Comparison of ENCODE assay signal across 8 cellular contexts in the genomic region with DNA sequence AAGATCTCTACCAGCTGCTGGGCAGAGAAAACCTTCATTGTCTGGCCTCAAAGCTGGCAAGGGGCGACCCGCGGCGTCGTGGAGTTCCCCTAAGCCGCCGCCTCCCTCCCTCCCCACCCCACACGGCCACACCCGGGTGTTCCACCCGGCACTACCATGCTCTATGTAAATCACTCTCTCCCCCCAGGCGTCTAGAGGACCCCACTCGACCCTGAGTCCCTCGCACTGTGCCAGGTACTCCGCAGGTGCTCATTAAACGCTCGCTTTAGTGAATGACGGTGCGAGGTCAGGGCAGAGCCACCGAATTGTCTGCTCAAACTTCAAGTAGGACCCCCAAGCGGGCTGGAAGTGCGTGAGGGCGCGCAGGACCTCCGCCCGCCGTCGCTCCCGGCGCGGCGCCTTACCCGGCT. TPM values are rescaled to one million over a fixed set of nuclear protein-coding genes. Genes with fewer than 3 reads are reported as not detected.
DNase-seq lines count a peak whose midpoint lies in the region; ATAC-seq and TF ChIP-seq lines count a peak whose summit lies in the region.

No MANE protein-coding gene starts in this region.

- DNase-seq in AG09309 (ENCODE audit: low read depth), result no peak
- DNase-seq in activated CD4-positive, alpha-beta T cell treated with anti-CD3 and anti-CD28 coated beads for 1 hour, result peak; percentile 60
- no peak for DNase-seq in dorsolateral prefrontal cortex
- DNase-seq in suprapubic skin (ENCODE audit: low spot score in 2 of 2), result no peak
- DNase-seq in NCI-H774 (lab: John Stamatoyannopoulos, UW), result no peak

- H3K9me3 ChIP-seq in muscle layer of duodenum (ENCODE audit: control insufficient read depth in 1 of 2, low read length in 2 of 2) (peaks cover 1 to 5% of the 10 kb centered on the region in 2 donors), suprapubic skin (no peaks in the 10 kb centered on the region)

- TF ChIP-seq POLR2A in suprapubic skin (IDR thresholded peaks at IDR 0.05), result no peak

- H3K27ac ChIP-seq in dorsolateral prefrontal cortex (peak overlapping the region in 42 of 59 donors; percentile 18 to 91 (median 74)), muscle layer of duodenum (ENCODE audit: low read length) (peak overlapping the region; percentile 49), suprapubic skin (peak overlapping the region; percentile 90)

- ATAC-seq in GM19328 (IDR thresholded peaks at IDR 0.05; ENCODE audit: unreplicated experiment), result peak; percentile 33
- ATAC-seq in HG03460 (IDR thresholded peaks at IDR 0.05; ENCODE audit: unreplicated experiment), result peak; percentile 31

- H3K27me3 ChIP-seq in dorsolateral prefrontal cortex, result no peaks in the 10 kb centered on the region
- H3K27me3 ChIP-seq in muscle layer of duodenum (ENCODE audit: low read depth, low read length), result no peaks in the 10 kb centered on the region
- no peaks in the 10 kb centered on the region for H3K27me3 ChIP-seq in suprapubic skin

- H3K4me3 ChIP-seq in AG09309 (ENCODE audit: control insufficient read depth, low read depth, low read length), result peak overlapping the region; percentile 46
- peak overlapping the region; percentile 38 to 86 (median 76) for H3K4me3 ChIP-seq in dorsolateral prefrontal cortex
- H3K4me3 ChIP-seq in muscle layer of duodenum (ENCODE audit: low read depth in 1 of 2, low read length in 2 of 2), result peak overlapping the region; percentile 67 to 75
- peak overlapping the region; percentile 84 for H3K4me3 ChIP-seq in suprapubic skin

- TF ChIP-seq CTCF in AG09309 (IDR thresholded peaks at IDR 0.05; ENCODE audit: control insufficient read depth, insufficient read depth, low read depth, low read length, missing control alignments), result no peak
- no peak for TF ChIP-seq CTCF in dorsolateral prefrontal cortex (IDR thresholded peaks at IDR 0.05 in 54 of 56, conservative IDR thresholded peaks at IDR 0.05 in 2 of 56; ENCODE audit: low read depth in 1 of 56, partially characterized antibody in 56 of 56)
- TF ChIP-seq CTCF in suprapubic skin (IDR thresholded peaks at IDR 0.05), result no peak

- H3K4me1 ChIP-seq in muscle layer of duodenum (ENCODE audit: control insufficient read depth in 1 of 2, insufficient read depth in 2 of 2, low read length in 2 of 2), result peaks cover 5 to 17% of the 10 kb centered on the region in 2 donors
- peaks cover 45% of the 10 kb centered on the region for H3K4me1 ChIP-seq in suprapubic skin

- H3K36me3 ChIP-seq in muscle layer of duodenum (ENCODE audit: control insufficient read depth in 1 of 2, insufficient read depth in 2 of 2, low read length in 2 of 2) (peaks cover 0 to 5% of the 10 kb centered on the region in 2 donors), suprapubic skin (no peaks in the 10 kb centered on the region)

- intact Hi-C loops in dorsolateral prefrontal cortex (cut with DNase I), result no loop called here

- TF ChIP-seq EP300 in suprapubic skin (IDR thresholded peaks at IDR 0.05), result no peak

- WGBS in suprapubic skin, result 0% methylated on average over 15 of the region's 32 CpGs

RNA-seq across cellular contexts. Expression of gene PARP12, which starts 0.6 kb away (rescaled TPM):
- total RNA-seq in dorsolateral prefrontal cortex (10 to 100 TPM in 71 of 120 experiments, 1 to 10 TPM in 49; 4.2 to 27.1 (median 10.4) TPM), suprapubic skin (10 to 100 TPM; 22.7 to 81.0 (median 27.0) TPM)
